In genomic region chr6:16741112-16742016, GRCh38 we compare ENCODE assay signal across 1 cellular context.
A peak's percentile ranks its signal among the peaks of the same experiment; 100 is the strongest.
TF ChIP-seq lines count a peak whose summit lies in the region.

No MANE protein-coding gene starts in this region.

TF ChIP-seq in K562, 482 proteins besides CTCF, POLR2A, EP300 and RAD21 (continued from another document):
- TF ChIP-seq UBTF (IDR thresholded peaks at IDR 0.05; ENCODE audit: borderline replicate concordance in 1 of 2, low read depth in 2 of 2, low read length in 2 of 2) (no peak), NCOA2 (IDR thresholded peaks at IDR 0.05; ENCODE audit: partially characterized antibody in 2 of 2) (no peak), ZNF41 (CRISPR knock-in tag; conservative IDR thresholded peaks at IDR 0.05) (no peak), SAFB2 (IDR thresholded peaks at IDR 0.05; ENCODE audit: borderline replicate concordance, low read depth, low read length, severe bottlenecking) (no peak), RFX7 (CRISPR knock-in tag; IDR thresholded peaks at IDR 0.05) (no peak), CBFA2T3 (IDR thresholded peaks at IDR 0.05) (peak; percentile 36), SUPT5H (IDR thresholded peaks at IDR 0.05) (no peak), GTF2E2 (tag; IDR thresholded peaks at IDR 0.05) (no peak), NBN (IDR thresholded peaks at IDR 0.05; ENCODE audit: low read depth) (no peak), BRCA1 (IDR thresholded peaks at IDR 0.05) (no peak), BRCA1 (CRISPR knock-in tag; IDR thresholded peaks at IDR 0.05) (no peak), TCF3 (CRISPR knock-in tag; IDR thresholded peaks at IDR 0.05) (peak; percentile 30; the same call in 1 of the 2 replicates), NFYB (IDR thresholded peaks at IDR 0.05; ENCODE audit: extremely low read depth, insufficient read length) (no peak)
